27 cellular contexts compared by ENCODE assay signal in the genomic region with DNA sequence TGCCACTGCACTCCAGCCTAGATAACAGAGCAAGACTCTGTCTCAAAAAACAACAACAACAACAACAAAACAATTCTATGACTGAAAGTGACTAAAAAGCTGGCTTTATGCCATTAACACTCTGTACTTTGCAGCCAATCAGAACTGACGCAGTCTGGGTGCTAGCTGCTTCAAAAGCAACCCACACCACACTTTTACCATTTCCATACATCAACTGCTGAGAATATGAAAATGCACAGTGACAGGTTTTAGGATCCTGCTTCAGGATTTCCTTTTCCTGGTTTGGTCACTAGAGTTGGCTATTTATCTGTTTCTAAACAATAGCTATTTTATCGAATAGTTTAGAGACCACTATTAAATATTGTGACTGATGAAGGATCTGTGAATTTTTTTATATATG. TPM values are rescaled to one million over a fixed set of nuclear protein-coding genes. Genes with fewer than 3 reads are reported as not detected.
"Had no signal": no experiment of that assay in that cellular context is flagged by ENCODE, and none has a peak within 500 bp of the region (broad histone marks: within the 10 kb centered on the region; RNA-seq: fewer than 3 reads in every experiment).

No MANE protein-coding gene starts in this region.

- H3K27ac ChIP-seq: neural progenitor cell, ovary, parathyroid adenoma, psoas muscle, skin epidermis, spleen, stomach, testis, tibial artery, transverse colon, upper lobe of right lung, uterus had no signal

- H3K36me3 ChIP-seq: neural progenitor cell, ovary, transverse colon, upper lobe of right lung, uterus had no signal

- H3K9me3 ChIP-seq: ovary, psoas muscle, stomach, testis, transverse colon, upper lobe of right lung, uterus had no signal

- H3K4me1 ChIP-seq: neural progenitor cell, parathyroid adenoma, psoas muscle, stomach, testis, transverse colon, uterus had no signal

- ATAC-seq: natural killer cell; psoas muscle; right cardiac atrium; sciatic nerve; stimulated activated effector memory CD8-positive, alpha-beta T cell treated with anti-CD3 and anti-CD28 coated beads, Interleukin-12 subunit alpha, Interleukin-12 subunit beta, amount 100 ng/mL, for 72 hours; stimulated activated naive B cell treated with anti-CD40 and anti-IgM and Interleukin-4, amounts not matched to agents 10 μg/mL and 1 μg/mL and 100 μg/mL, for 72 hours; upper lobe of right lung had no signal

- H3K27me3 ChIP-seq: neural progenitor cell, ovary, spleen, stomach, testis, tibial artery, transverse colon, upper lobe of right lung, uterus had no signal

- H3K9ac ChIP-seq: neural progenitor cell, parathyroid adenoma had no signal

- H3K79me2 ChIP-seq: parathyroid adenoma had no signal

- H2AFZ ChIP-seq: neural progenitor cell, parathyroid adenoma had no signal

- H3K4me2 ChIP-seq: neural progenitor cell, smooth muscle cell had no signal

- DNase-seq: naive B cell; natural killer cell; occipital lobe; ovary; posterior cingulate gyrus; psoas muscle; right cardiac atrium; spleen; stimulated activated CD4-positive, alpha-beta T cell treated with anti-CD3 and anti-CD28 coated beads, Interleukin-12 subunit alpha, Interleukin-12 subunit beta, amount 100 ng/mL, for 4 hours; stimulated activated CD4-positive, alpha-beta T cell treated with anti-CD3 and anti-CD28 coated beads, Interleukin-1b, Interleukin-23, amount 100 ng/mL, for 48 hours; stimulated activated CD4-positive, alpha-beta T cell treated with anti-CD3 and anti-CD28 coated beads, Interleukin-4, amount 100 ng/mL, for 1 hour; stimulated activated naive B cell treated with anti-CD40 and anti-IgM and Interleukin-4, amounts not matched to agents 10 μg/mL and 1 μg/mL and 100 μg/mL, for 72 hours; stimulated activated naive CD4-positive, alpha-beta T cell treated with Interleukin-2 at 50 U/mL for 16 hours; stomach; testis; tibial artery; transverse colon; upper lobe of right lung; uterus had no signal

- H3K4me3 ChIP-seq: neural progenitor cell, ovary, psoas muscle, skin epidermis, smooth muscle cell, spleen, stomach, testis, tibial artery, transverse colon, upper lobe of right lung, uterus had no signal

RNA-seq across cellular contexts. Expression of a gene that starts 54.1 kb away (rescaled TPM):
- total RNA-seq: progenitor cell of endocrine pancreas had no signal
- polyA plus RNA-seq: neural cell had no signal
